2 cellular contexts compared by ENCODE assay signal in genomic region chr4:5028480-5028879, GRCh38.
TF ChIP-seq lines count a peak whose summit lies in the region.

No MANE protein-coding gene starts in this region.

TF ChIP-seq in HepG2, 621 proteins besides CTCF, POLR2A, EP300 and RAD21:
- no peak for TF ChIP-seq TFDP2 (CRISPR knock-in tag; IDR thresholded peaks at IDR 0.05)
- TF ChIP-seq CREB1 (IDR thresholded peaks at IDR 0.05) = 0 out of 2 replicates have a peak, but pooled peaks have one; percentile 11
- no peak for TF ChIP-seq CREB1 (CRISPR knock-in tag; IDR thresholded peaks at IDR 0.05)

TF ChIP-seq in K562, 482 proteins besides CTCF, POLR2A, EP300 and RAD21:
- peak; percentile 92 for TF ChIP-seq ZNF12 (CRISPR knock-in tag; IDR thresholded peaks at IDR 0.05)
- no peak for TF ChIP-seq ZNF518B (CRISPR knock-in tag; IDR thresholded peaks at IDR 0.05)
- no peak for TF ChIP-seq GTF2B (IDR thresholded peaks at IDR 0.05; ENCODE audit: extremely low read depth, insufficient read length)
